27 cellular contexts compared by ENCODE assay signal in genomic region chr5:1415059-1415425, GRCh38. TPM values are rescaled to one million over a fixed set of nuclear protein-coding genes. Genes with fewer than 3 reads are reported as not detected.
"Had no signal": no experiment of that assay in that cellular context is flagged by ENCODE, and none has a peak within 500 bp of the region (broad histone marks: within the 10 kb centered on the region; RNA-seq: fewer than 3 reads in every experiment).

No MANE protein-coding gene starts in this region.

- H3K27me3 Mint-ChIP-seq: activated CD8-positive, alpha-beta memory T cell treated with anti-CD3 and anti-CD28 coated beads, Interleukin-2, amount 10 ng/mL, durations not matched to agents 7 days and 5 days had no signal

- H3K4me1 Mint-ChIP-seq: activated CD4-positive, alpha-beta T cell treated with anti-CD3 and anti-CD28 coated beads for 36 hours; neural crest cell had no signal

- H3K27ac Mint-ChIP-seq: activated CD4-positive, alpha-beta T cell treated with anti-CD3 and anti-CD28 coated beads for 36 hours; activated CD8-positive, alpha-beta memory T cell treated with anti-CD3 and anti-CD28 coated beads, Interleukin-2, amount 10 ng/mL, durations not matched to agents 7 days and 5 days; activated CD8-positive, alpha-beta T cell treated with anti-CD3 and anti-CD28 coated beads, Interleukin-2, amount 10 ng/mL, durations not matched to agents 7 days and 5 days; activated naive CD4-positive, alpha-beta T cell treated with anti-CD3 and anti-CD28 coated beads, Interleukin-2, amount 50 U/mL, for 72 hours; stimulated activated effector memory CD8-positive, alpha-beta T cell treated with anti-CD3 and anti-CD28 coated beads, Interleukin-12 subunit alpha, Interleukin-12 subunit beta, amount 100 ng/mL, for 72 hours had no signal

- DNase-seq: activated CD4-positive, alpha-beta T cell treated with anti-CD3 and anti-CD28 coated beads for 36 hours; activated CD4-positive, CD25-positive, alpha-beta regulatory T cell; activated CD8-positive, alpha-beta memory T cell treated with anti-CD3 and anti-CD28 coated beads, Interleukin-2, amount 10 ng/mL, durations not matched to agents 7 days and 5 days; activated CD8-positive, alpha-beta T cell treated with anti-CD3 and anti-CD28 coated beads, Interleukin-2, amount 10 ng/mL, durations not matched to agents 7 days and 5 days; activated naive CD4-positive, alpha-beta T cell; activated T-cell treated with anti-CD3 and anti-CD28 coated beads, Interleukin-2, amount 50 U/mL, for 48 hours; colonic mucosa; effector memory CD4-positive, alpha-beta T cell; hypothalamus; kidney glomerular epithelial cell; occipital lobe; small intestine; stimulated activated CD4-positive, alpha-beta T cell treated with anti-CD3 and anti-CD28 coated beads, Interleukin-4, amount 100 ng/mL, for 24 hours; stomach; thyroid gland; upper lobe of left lung had no signal

- H3K36me3 Mint-ChIP-seq: activated CD8-positive, alpha-beta memory T cell treated with anti-CD3 and anti-CD28 coated beads, Interleukin-2, amount 10 ng/mL, durations not matched to agents 7 days and 5 days; activated naive CD4-positive, alpha-beta T cell treated with anti-CD3 and anti-CD28 coated beads, Interleukin-2, amount 50 U/mL, for 72 hours; naive thymus-derived CD8-positive, alpha-beta T cell; stimulated activated effector memory CD8-positive, alpha-beta T cell treated with anti-CD3 and anti-CD28 coated beads, Interleukin-12 subunit alpha, Interleukin-12 subunit beta, amount 100 ng/mL, for 72 hours had no signal

- H3K4me3 Mint-ChIP-seq: activated CD4-positive, alpha-beta T cell treated with anti-CD3 and anti-CD28 coated beads for 36 hours; activated CD8-positive, alpha-beta memory T cell treated with anti-CD3 and anti-CD28 coated beads, Interleukin-2, amount 10 ng/mL, durations not matched to agents 7 days and 5 days; activated CD8-positive, alpha-beta T cell treated with anti-CD3 and anti-CD28 coated beads, Interleukin-2, amount 10 ng/mL, durations not matched to agents 7 days and 5 days; naive thymus-derived CD8-positive, alpha-beta T cell; neural crest cell; stimulated activated effector memory CD8-positive, alpha-beta T cell treated with anti-CD3 and anti-CD28 coated beads, Interleukin-12 subunit alpha, Interleukin-12 subunit beta, amount 100 ng/mL, for 72 hours had no signal

- H3K9me3 Mint-ChIP-seq: stimulated activated effector memory CD8-positive, alpha-beta T cell treated with anti-CD3 and anti-CD28 coated beads, Interleukin-12 subunit alpha, Interleukin-12 subunit beta, amount 100 ng/mL, for 72 hours had no signal

- ATAC-seq: activated CD4-positive, alpha-beta T cell treated with anti-CD3 and anti-CD28 coated beads for 36 hours; activated CD8-positive, alpha-beta memory T cell treated with anti-CD3 and anti-CD28 coated beads, Interleukin-2, amount 10 ng/mL, durations not matched to agents 7 days and 5 days; gastroesophageal sphincter; left lung; naive thymus-derived CD8-positive, alpha-beta T cell; sciatic nerve; stimulated activated effector memory CD8-positive, alpha-beta T cell treated with anti-CD3 and anti-CD28 coated beads, Interleukin-12 subunit alpha, Interleukin-12 subunit beta, amount 100 ng/mL, for 72 hours had no signal

RNA-seq across cellular contexts. Expression of gene SLC6A3, which starts 30.2 kb away (rescaled TPM):
- total RNA-seq: activated CD4-positive, alpha-beta T cell treated with anti-CD3 and anti-CD28 coated beads for 36 hours; activated CD8-positive, alpha-beta T cell treated with anti-CD3 and anti-CD28 coated beads, Interleukin-2, amount 10 ng/mL, durations not matched to agents 7 days and 5 days; activated naive CD4-positive, alpha-beta T cell treated with anti-CD3 and anti-CD28 coated beads, Interleukin-2, amount 50 U/mL, for 72 hours; bronchial epithelial cell; colonic mucosa; dermis microvascular lymphatic vessel endothelial cell; epithelial cell of proximal tubule; gastroesophageal sphincter; occipital lobe; sciatic nerve; stomach; T-helper 1 cell treated with Interleukin-12 subunit alpha and Interleukin-12 subunit beta and Interleukin-4 antibody, amounts not matched to agents 30 ng/mL and 1 ng/mL, for 36 hours had no signal
